In genomic region chr1:12148958-12149790, GRCh38 we compare ENCODE assay signal across 11 cellular contexts. TPM values are rescaled to one million over a fixed set of nuclear protein-coding genes. Genes with fewer than 3 reads are reported as not detected.
DNase-seq lines count a peak whose midpoint lies in the region; ATAC-seq, FAIRE-seq and TF ChIP-seq lines count a peak whose summit lies in the region.
"Had no signal": no experiment of that assay in that cellular context is flagged by ENCODE, and none has a peak within 500 bp of the region (broad histone marks: within the 10 kb centered on the region; RNA-seq: fewer than 3 reads in every experiment).

No MANE protein-coding gene starts in this region.

- H3K4me2 ChIP-seq in K562 (ENCODE audit: insufficient read depth, low read length) = no peak overlapping the region
- no peak overlapping the region for H3K4me2 ChIP-seq in trophoblast cell (ENCODE audit: low read length)
- no peak overlapping the region for H3K4me2 ChIP-seq in Karpas-422 (ENCODE audit: low read depth, low read length, poor library complexity, severe bottlenecking)

- 69% methylated on average over 5 of the region's 5 CpGs for WGBS in K562 (ENCODE audit: insufficient coverage, low coverage, missing lambda C conversion rate)
- no CpG with 5 or more reads among the region's 5 CpGs for WGBS in trophoblast cell (ENCODE audit: extremely low coverage, insufficient coverage, insufficient read length)

- no peak overlapping the region for H4K8ac ChIP-seq in trophoblast cell (ENCODE audit: low read depth, low read length)

- no peak overlapping the region for H2BK12ac ChIP-seq in trophoblast cell (ENCODE audit: low read length)

- TF ChIP-seq EP300 in K562 (IDR thresholded peaks at IDR 0.05; ENCODE audit: low read length) = no peak

- no peak for TF ChIP-seq RAD21 in K562 (CRISPR knock-in tag; conservative IDR thresholded peaks at IDR 0.05 in 1 of 2, IDR thresholded peaks at IDR 0.05 in 1 of 2)

- no peak overlapping the region for H3K18ac ChIP-seq in trophoblast cell (ENCODE audit: low read length)

- ATAC-seq in HG03095 (IDR thresholded peaks at IDR 0.05; ENCODE audit: unreplicated experiment) (peak; percentile 34), K562 (no peak), GM19324 (IDR thresholded peaks at IDR 0.05; ENCODE audit: low FRiP score, unreplicated experiment) (no peak), HG03342 (IDR thresholded peaks at IDR 0.05; ENCODE audit: unreplicated experiment) (no peak)

- FAIRE-seq in K562 (lab: Jason Lieb, UNC) = no peak
- FAIRE-seq: bronchial epithelial cell had no signal

- H4K91ac ChIP-seq in trophoblast cell (ENCODE audit: low read depth, low read length) = peak overlapping the region; percentile 40

- H3K9me2 ChIP-seq in Karpas-422 (replicated peaks; ENCODE audit: insufficient read depth, low read length) = no peaks in the 10 kb centered on the region

- H2AK5ac ChIP-seq in trophoblast cell (ENCODE audit: low read length) = peak overlapping the region; percentile 19

- H2AFZ ChIP-seq in K562 (ENCODE audit: low read depth, low read length) (no peak overlapping the region), trophoblast cell (ENCODE audit: insufficient read depth, low read length, poor library complexity) (no peak overlapping the region), Karpas-422 (ENCODE audit: low read length) (no peak overlapping the region)

- H3K4me1 ChIP-seq in K562 (replicated peaks in 1 of 2; ENCODE audit: control insufficient read depth in 2 of 2, insufficient read depth in 2 of 2, low read length in 2 of 2) (peaks cover 21 to 41% of the 10 kb centered on the region in 2 experiments), trophoblast cell (ENCODE audit: control insufficient read depth in 1 of 2, insufficient read depth in 2 of 2, low read length in 2 of 2) (peaks cover 21% of the 10 kb centered on the region in 2 experiments), Karpas-422 (ENCODE audit: low read length) (no peaks in the 10 kb centered on the region)

- no peaks in the 10 kb centered on the region for H3K79me2 ChIP-seq in K562 (ENCODE audit: control insufficient read depth, insufficient read depth, low read length)
- H3K79me2 ChIP-seq in trophoblast cell (ENCODE audit: control insufficient read depth, insufficient read depth, low read length, poor library complexity) = peaks cover 1% of the 10 kb centered on the region
- H3K79me2 ChIP-seq in Karpas-422 (ENCODE audit: low read length) = no peaks in the 10 kb centered on the region

- in situ Hi-C loops in K562 (cut with MboI) = no loop called here

- H3K14ac ChIP-seq in trophoblast cell (ENCODE audit: low read length) = no peak overlapping the region

- peak overlapping the region; percentile 15 for H2BK120ac ChIP-seq in trophoblast cell (ENCODE audit: insufficient read depth, low read length, poor library complexity)

- CTCF ChIA-PET in K562 (lab: Yijun Ruan, JAX; ENCODE audit: low intra/inter-chr PET ratio) = no interaction called here

- no peak for TF ChIP-seq POLR2A in K562 (conservative IDR thresholded peaks at IDR 0.05)

- H3K27ac ChIP-seq in K562 (ENCODE audit: extremely low read depth, low read depth, low read length) = no peak overlapping the region
- H3K27ac ChIP-seq in trophoblast cell (ENCODE audit: low read depth, low read length) = no peak overlapping the region
- H3K27ac ChIP-seq in Karpas-422 (ENCODE audit: low read length) = no peak overlapping the region

- no peak overlapping the region for H2BK5ac ChIP-seq in trophoblast cell (ENCODE audit: low read depth, low read length, poor library complexity)

- no TSS peak for BruUV-seq in K562 (replicated peaks; lab: Mats Ljungman, UMichigan)

- TF ChIP-seq CTCF in GM12864 (IDR thresholded peaks at IDR 0.05; ENCODE audit: low read depth, low read length, missing control alignments) = no peak
- TF ChIP-seq CTCF in K562 (IDR thresholded peaks at IDR 0.05 in 2 of 3, conservative IDR thresholded peaks at IDR 0.05 in 1 of 3; ENCODE audit: insufficient read depth in 2 of 3, low read depth in 1 of 3, low read length in 3 of 3) = no peak

- peaks cover under 1% of the 10 kb centered on the region; the same call in 1 of the 3 replicates for H3K36me3 ChIP-seq in K562 (ENCODE audit: control insufficient read depth, insufficient read depth, low read length)
- no peaks in the 10 kb centered on the region for H3K36me3 ChIP-seq in trophoblast cell (ENCODE audit: control insufficient read depth in 1 of 2, insufficient read depth in 2 of 2, low read length in 2 of 2)
- H3K36me3 ChIP-seq in Karpas-422 (ENCODE audit: insufficient read depth, low read length) = no peaks in the 10 kb centered on the region

- H4K20me1 ChIP-seq in K562 (replicated peaks; ENCODE audit: control insufficient read depth, insufficient read depth, low read length) = no peaks in the 10 kb centered on the region
- peaks cover 7% of the 10 kb centered on the region; the same call in 1 of the 2 replicates for H4K20me1 ChIP-seq in Karpas-422 (ENCODE audit: insufficient read depth, low read depth, low read length)

- peak; percentile 86 for DNase-seq in GM12864 (ENCODE audit: low read depth)
- DNase-seq in K562 (ENCODE audit: extremely low read depth in 1 of 4, low spot score in 3 of 4) = no peak
- no peak for DNase-seq in trophoblast cell
- DNase-seq in Karpas-422 = no peak
- DNase-seq: activated CD8-positive, alpha-beta memory T cell treated with anti-CD3 and anti-CD28 coated beads for 24 hours; NCI-H2081; stimulated activated CD4-positive, alpha-beta T cell treated with anti-CD3 and anti-CD28 coated beads, Interleukin-12 subunit alpha, Interleukin-12 subunit beta, amount 100 ng/mL, for 4 hours had no signal

- H3K27me3 ChIP-seq in K562 (ENCODE audit: control insufficient read depth in 2 of 2, insufficient read depth in 2 of 2, low read length in 2 of 2) (no peaks in the 10 kb centered on the region; a peak in 1 of 5 replicates), trophoblast cell (ENCODE audit: insufficient read depth, low read length) (no peaks in the 10 kb centered on the region), Karpas-422 (ENCODE audit: low read length) (no peaks in the 10 kb centered on the region)

- H3K79me1 ChIP-seq in trophoblast cell (ENCODE audit: low read length) = peaks cover 24% of the 10 kb centered on the region

- no peak overlapping the region for H4K12ac ChIP-seq in trophoblast cell (ENCODE audit: low read depth, low read length)

- no peaks in the 10 kb centered on the region for H3K9me1 ChIP-seq in K562 (ENCODE audit: control insufficient read depth, insufficient read depth, low read length)

- no peak overlapping the region for H3K4ac ChIP-seq in trophoblast cell (ENCODE audit: low read depth, low read length)

- intact Hi-C loops in K562 (cut with micrococcal nuclease) = no loop called here

- H3K9ac ChIP-seq in K562 (ENCODE audit: insufficient read depth in 1 of 2, low read depth in 2 of 2, low read length in 2 of 2) = no peak overlapping the region
- no peak overlapping the region for H3K9ac ChIP-seq in trophoblast cell (ENCODE audit: low read length)
- no peak overlapping the region for H3K9ac ChIP-seq in Karpas-422 (ENCODE audit: low read length)

- POLR2A ChIA-PET in K562 (lab: Yijun Ruan, JAX) = interaction anchor here (0.8 to 3.2 kb wide), 10 partner anchors 8 to 39 kb away, joined by 3 to 16 read pairs (median 4); no protein-coding TSS in a partner anchor

- no peak overlapping the region for H3K4me3 ChIP-seq in GM12864 (ENCODE audit: low read depth, low read length)
- H3K4me3 ChIP-seq in K562 = no peak overlapping the region
- H3K4me3 ChIP-seq in trophoblast cell (ENCODE audit: low read depth, low read length) = no peak overlapping the region
- no peak overlapping the region for H3K4me3 ChIP-seq in Karpas-422 (ENCODE audit: low read length)

- H3K9me3 ChIP-seq in K562 (replicated peaks; ENCODE audit: control insufficient read depth, insufficient read depth, low read depth, low read length) = no peaks in the 10 kb centered on the region
- no peaks in the 10 kb centered on the region for H3K9me3 ChIP-seq in trophoblast cell (ENCODE audit: insufficient read depth, low read depth, low read length)
- no peaks in the 10 kb centered on the region for H3K9me3 ChIP-seq in Karpas-422 (ENCODE audit: low read length)

- H3K23ac ChIP-seq in trophoblast cell (ENCODE audit: low read length) = no peak overlapping the region

TF ChIP-seq in K562, 482 proteins besides CTCF, POLR2A, EP300 and RAD21 (continues in another document):
- TF ChIP-seq PHF20 (IDR thresholded peaks at IDR 0.05; ENCODE audit: partially characterized antibody) (peak; percentile 71), RBM34 (IDR thresholded peaks at IDR 0.05; ENCODE audit: borderline replicate concordance, insufficient read depth, low read length) (no peak), THRA (IDR thresholded peaks at IDR 0.05) (no peak)

RNA-seq across cellular contexts. Expression of gene TNFRSF1B, which starts 17.6 kb away (rescaled TPM):
- total RNA-seq in K562 (2011; cell fraction: chromatin; rRNA removed; ENCODE audit: low replicate concordance) = 26.1 and 74.5 TPM in 2 replicates
- 83.4 and 97.6 TPM in 2 replicates for total RNA-seq in K562 (2011; cell fraction: nucleolus; rRNA removed)
- total RNA-seq in K562 (2011; cell fraction: nucleoplasm; rRNA removed) = 68.4 and 69.2 TPM in 2 replicates
- total RNA-seq in K562 (2014; rRNA removed) (40.8 and 54.1 TPM in 2 replicates), K562 (2014; rRNA removed; fragmentation: Illumina TruSeq; extraction: Trizol) (17.5 and 22.7 TPM in 2 replicates), K562 (2015; rRNA removed; fragmentation: Illumina TruSeq; extraction: Trizol) (21.7 and 23.1 TPM in 2 replicates), K562 (2021) (91.3 and 91.6 TPM in 2 replicates)
- polyA plus RNA-seq in K562 (2011; rRNA removed) (36.0 and 48.1 TPM in 2 replicates), K562 (2014; fragmentation: Illumina TruSeq; extraction: Trizol) (40.9 and 48.0 TPM in 2 replicates), K562 (2014; fragmentation: Nextera tagmentation; extraction: Ambion mirVana) (1 to 10 TPM; 8.8 to 9.0 TPM), K562 (2014; rRNA removed) (43.7 and 47.2 TPM in 2 replicates)
- polyA plus RNA-seq in K562 (2011; cell fraction: cytosol; rRNA removed) = 54.9 and 115 TPM in 2 replicates
- polyA plus RNA-seq in K562 (2011; cell fraction: nucleus; rRNA removed) = 12.4 and 19.5 TPM in 2 replicates
- 37.7 and 41.4 TPM in 2 replicates for polyA plus RNA-seq in K562 (2012)
- polyA minus RNA-seq in K562 (2011; rRNA and poly(A)+ RNA removed) = 19.0 and 26.6 TPM in 2 replicates
- 46.3 and 70.4 TPM in 2 replicates for polyA minus RNA-seq in K562 (2011; cell fraction: cytosol; rRNA and poly(A)+ RNA removed)
- 13.3 and 24.2 TPM in 2 replicates for polyA minus RNA-seq in K562 (2011; cell fraction: nucleus; rRNA and poly(A)+ RNA removed)
- polyA plus RNA-seq in trophoblast cell (2013) = 239 and 247 TPM in 2 replicates
- not detected in 2 replicates for total RNA-seq in Karpas-422 (2014; rRNA removed; shearing (Covaris generic); ENCODE audit: low replicate concordance)

Comparison
In these comparisons a context has a peak if more than half of its experiments do, and no peak if none do; other contexts are left out.
1. RNA of gene TNFRSF1B, which starts 17.6 kb away (total RNA-seq): 17.5 to 97.6 TPM in K562; not detected in Karpas-422; every median in the first group is over 10 times any median in the second.